ENCODE assay signal across 17 cellular contexts in genomic region chrX:111854778-111855490, GRCh38. TPM values are rescaled to one million over a fixed set of nuclear protein-coding genes. Genes with fewer than 3 reads are reported as not detected.
A peak's percentile ranks its signal among the peaks of the same experiment; 100 is the strongest.
DNase-seq lines count a peak whose midpoint lies in the region; ATAC-seq, FAIRE-seq and TF ChIP-seq lines count a peak whose summit lies in the region.
"Had no signal": no experiment of that assay in that cellular context is flagged by ENCODE, and none has a peak within 500 bp of the region (broad histone marks: within the 10 kb centered on the region; RNA-seq: fewer than 3 reads in every experiment).

No MANE protein-coding gene starts in this region.

- no peaks in the 10 kb centered on the region for H3K9me2 ChIP-seq in PC-3 (replicated peaks; ENCODE audit: low read length)

- H4K8ac ChIP-seq in mesendoderm (ENCODE audit: low read depth, low read length): no peak overlapping the region

- intact Hi-C loops in body of pancreas (cut with DNase I) (no loop called here), PC-3 (cut with micrococcal nuclease) (no loop called here)

- no peak overlapping the region for H2BK15ac ChIP-seq in mesendoderm (replicated peaks; ENCODE audit: low read depth)

- CTCF ChIA-PET in PC-3 (lab: Charles Lee): no interaction called here

- ATAC-seq in GM21360 (IDR thresholded peaks at IDR 0.05; ENCODE audit: unreplicated experiment) (peak; percentile 66), body of pancreas (peak; percentile 78), HG02970 (IDR thresholded peaks at IDR 0.05; ENCODE audit: low FRiP score, unreplicated experiment) (no peak), PC-3 (no peak)
- ATAC-seq: activated CD8-positive, alpha-beta memory T cell treated with anti-CD3 and anti-CD28 coated beads, Interleukin-2, amount 10 ng/mL, durations not matched to agents 7 days and 5 days had no signal

- TF ChIP-seq CTCF in body of pancreas (IDR thresholded peaks at IDR 0.05) (peak in 3 of 7 experiments; percentile 10 to 26 (median 15)), PC-3 (conservative IDR thresholded peaks at IDR 0.05; ENCODE audit: low read depth, low read length) (no peak), D721Med (IDR thresholded peaks at IDR 0.05; ENCODE audit: insufficient read depth, missing control alignments) (no peak)

- H2BK120ac ChIP-seq in mesendoderm (ENCODE audit: low read depth, low read length): no peak overlapping the region

- H3K4me3 ChIP-seq in body of pancreas: no peak overlapping the region
- H3K4me3 ChIP-seq in mesendoderm (ENCODE audit: low read length): no peak overlapping the region
- no peak overlapping the region for H3K4me3 ChIP-seq in PC-3 (ENCODE audit: low read length)
- H3K4me3 ChIP-seq: esophagus muscularis mucosa had no signal

- H4K20me1 ChIP-seq in PC-3 (ENCODE audit: low read length): no peaks in the 10 kb centered on the region

- no peak overlapping the region for H3K23ac ChIP-seq in mesendoderm (ENCODE audit: low read length)

- H4K5ac ChIP-seq in mesendoderm (ENCODE audit: low read length): no peak overlapping the region

- POLR2A ChIA-PET in PC-3 (lab: Charles Lee; ENCODE audit: unreplicated experiment): no interaction called here

- H3K27ac ChIP-seq in body of pancreas (peak overlapping the region in 1 of 4 donors; percentile 48), mesendoderm (ENCODE audit: low read depth, low read length) (no peak overlapping the region), PC-3 (ENCODE audit: low read length) (no peak overlapping the region)
- H3K27ac ChIP-seq: esophagus muscularis mucosa had no signal

- no peak overlapping the region for H2AK5ac ChIP-seq in mesendoderm (ENCODE audit: low read length)

- 37 to 59% methylated on average over 2 of the region's 2 CpGs for WGBS in body of pancreas, 2 donors
- WGBS in mesendoderm (ENCODE audit: extremely low coverage, insufficient coverage, low lambda C conversion rate): no CpG with 5 or more reads among the region's 2 CpGs

- H3K79me2 ChIP-seq in mesendoderm (ENCODE audit: control insufficient read depth, insufficient read depth, low read length) (no peaks in the 10 kb centered on the region), PC-3 (ENCODE audit: low read length) (no peaks in the 10 kb centered on the region)

- H3K79me1 ChIP-seq in mesendoderm (ENCODE audit: low read length): no peaks in the 10 kb centered on the region

- H3K36me3 ChIP-seq in body of pancreas (replicated peaks in 1 of 2; ENCODE audit: insufficient read depth in 1 of 2, low read depth in 2 of 2) (no peaks in the 10 kb centered on the region), mesendoderm (ENCODE audit: control insufficient read depth, insufficient read depth, low read length) (no peaks in the 10 kb centered on the region), PC-3 (ENCODE audit: low read depth, low read length) (no peaks in the 10 kb centered on the region)
- H3K36me3 ChIP-seq: esophagus muscularis mucosa had no signal

- no peaks in the 10 kb centered on the region for H3K9me3 ChIP-seq in body of pancreas
- H3K9me3 ChIP-seq in PC-3 (ENCODE audit: low read length): no peaks in the 10 kb centered on the region
- H3K9me3 ChIP-seq: esophagus muscularis mucosa had no signal

- no peak overlapping the region for H3K4ac ChIP-seq in mesendoderm (ENCODE audit: low read depth, low read length)

- FAIRE-seq in D721Med (lab: Jason Lieb, UNC): no peak

- BruUV-seq in PC-3 (replicated peaks; lab: Mats Ljungman, UMichigan): no TSS peak

- H3K4me2 ChIP-seq in mesendoderm (ENCODE audit: low read length) (no peak overlapping the region), PC-3 (ENCODE audit: low read length) (no peak overlapping the region)

- H2AFZ ChIP-seq in PC-3 (ENCODE audit: low read length): no peak overlapping the region

- DNase-seq in HT-29 (ENCODE audit: low spot score): peak; percentile 59
- DNase-seq in body of pancreas: peak in 2 of 4 donors; percentile 25 to 27
- DNase-seq in mesendoderm: peak; percentile 63
- no peak for DNase-seq in NCI-H1930 (lab: John Stamatoyannopoulos, UW)
- no peak for DNase-seq in PC-3
- no peak for DNase-seq in D721Med (ENCODE audit: insufficient read length, low spot score)
- DNase-seq: activated CD8-positive, alpha-beta memory T cell treated with anti-CD3 and anti-CD28 coated beads, Interleukin-2, amount 10 ng/mL, durations not matched to agents 7 days and 5 days; activated naive CD4-positive, alpha-beta T cell treated with anti-CD3 and anti-CD28 coated beads, Interleukin-2, amount 50 U/mL, for 16 hours; CD4-positive, alpha-beta T cell; cerebellar nuclear complex; occipital lobe had no signal

- no peak overlapping the region for H3K18ac ChIP-seq in mesendoderm (ENCODE audit: low read length)

- H3K9ac ChIP-seq in mesendoderm (ENCODE audit: low read length): no peak overlapping the region
- H3K9ac ChIP-seq in PC-3 (ENCODE audit: low read length): no peak overlapping the region

- no peak overlapping the region for H3K56ac ChIP-seq in mesendoderm (ENCODE audit: low read length)

- no peaks in the 10 kb centered on the region for H3F3A ChIP-seq in PC-3 (ENCODE audit: low read length, unreplicated experiment)

- H3K4me1 ChIP-seq in body of pancreas: no peaks in the 10 kb centered on the region
- no peaks in the 10 kb centered on the region for H3K4me1 ChIP-seq in mesendoderm (ENCODE audit: control insufficient read depth, low read depth, low read length)
- no peaks in the 10 kb centered on the region for H3K4me1 ChIP-seq in PC-3 (ENCODE audit: insufficient read depth, low read length)
- H3K4me1 ChIP-seq: esophagus muscularis mucosa had no signal

- TF ChIP-seq POLR2A in body of pancreas (IDR thresholded peaks at IDR 0.05): no peak

- no peaks in the 10 kb centered on the region for H3K27me3 ChIP-seq in body of pancreas
- no peaks in the 10 kb centered on the region for H3K27me3 ChIP-seq in mesendoderm (ENCODE audit: insufficient read depth, low read length, poor library complexity)
- H3K27me3 ChIP-seq in PC-3 (ENCODE audit: low read length): no peaks in the 10 kb centered on the region
- H3K27me3 ChIP-seq: esophagus muscularis mucosa had no signal

- H2BK5ac ChIP-seq in mesendoderm (ENCODE audit: low read length): no peak overlapping the region

RNA-seq across cellular contexts. Expression of gene TRPC5OS, which starts 21.0 kb away (rescaled TPM):
- total RNA-seq in HT-29 (2014; rRNA removed; shearing (Covaris generic)): not detected in 2 replicates
- total RNA-seq in body of pancreas (under 1 TPM in 1 of 2 donors, not detected in 1; 0.26 TPM), PC-3 (2014; rRNA removed) (not detected in 2 replicates)
- 0.03 TPM for polyA plus RNA-seq in mesendoderm (2013, experiment 1 of 2)
- 0.03 TPM for polyA plus RNA-seq in mesendoderm (2013, experiment 2 of 2)
- total RNA-seq: activated CD8-positive, alpha-beta memory T cell treated with anti-CD3 and anti-CD28 coated beads, Interleukin-2, amount 10 ng/mL, durations not matched to agents 7 days and 5 days; CD4-positive, alpha-beta T cell; esophagus muscularis mucosa; M059J; mesenteric fat pad; RPMI7951 had no signal

Comparison
In these comparisons a context has a peak if more than half of its experiments do, and no peak if none do; other contexts are left out.
1. ATAC-seq: peak in GM21360 (single experiment) and body of pancreas (single experiment); none in HG02970 (single experiment) and PC-3 (single experiment).
2. DNase-seq: peak in HT-29 (single experiment) and mesendoderm (single experiment); none in NCI-H1930 (0 of 2), PC-3 (single experiment) and D721Med (single experiment).